ENCODE assay signal across 19 cellular contexts in the genomic region with DNA sequence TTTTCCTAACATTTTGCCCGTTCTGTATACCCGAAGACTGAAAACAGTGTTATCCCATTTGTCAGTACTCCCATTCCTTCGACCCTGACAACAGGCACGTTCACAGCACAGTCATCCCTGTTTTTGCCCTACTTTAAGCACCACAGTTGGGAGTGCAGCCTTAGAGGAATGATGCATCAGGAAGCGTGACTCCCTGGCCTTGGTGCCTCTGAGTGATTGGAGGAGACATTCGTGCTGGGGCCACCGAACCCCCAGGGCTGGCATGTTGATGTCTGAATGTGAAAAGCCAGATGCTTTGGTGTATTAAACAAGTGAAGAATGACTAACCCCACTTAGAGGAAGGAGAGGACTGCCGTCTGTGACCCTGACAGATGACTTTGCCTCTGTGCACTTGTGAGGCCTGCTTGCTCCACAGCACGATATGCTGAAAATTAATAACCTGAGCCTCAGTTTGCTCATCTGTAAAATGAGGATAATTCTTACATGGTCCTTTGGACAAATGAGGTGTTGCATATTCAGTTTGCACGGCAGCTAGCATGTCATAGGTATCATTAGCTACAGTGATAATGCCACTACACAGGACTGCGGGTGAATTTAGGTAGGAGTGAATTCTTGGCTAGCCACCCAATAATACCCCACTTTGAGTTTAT. TPM values are rescaled to one million over a fixed set of nuclear protein-coding genes. Genes with fewer than 3 reads are reported as not detected.
DNase-seq lines count a peak whose midpoint lies in the region; ATAC-seq and TF ChIP-seq lines count a peak whose summit lies in the region.
"Had no signal": no experiment of that assay in that cellular context is flagged by ENCODE, and none has a peak within 500 bp of the region (broad histone marks: within the 10 kb centered on the region; RNA-seq: fewer than 3 reads in every experiment).

No MANE protein-coding gene starts in this region.

- no peaks in the 10 kb centered on the region for H3K27me3 ChIP-seq in adrenal gland
- no peaks in the 10 kb centered on the region for H3K27me3 ChIP-seq in CD8-positive, alpha-beta memory T cell (ENCODE audit: insufficient read depth, low read length, poor library complexity, severe bottlenecking)
- H3K27me3 ChIP-seq: neural progenitor cell had no signal

- WGBS in adrenal gland, 4 donors, result 49 to 62% (median 53%) methylated on average over 11 of the region's 11 CpGs
- 90% methylated on average over 11 of the region's 11 CpGs for WGBS in lower leg skin, 2 donors

- peaks cover 38 to 49% of the 10 kb centered on the region in 2 donors for H3K4me1 ChIP-seq in adrenal gland (replicated peaks in 1 of 2)
- H3K4me1 ChIP-seq in CD8-positive, alpha-beta memory T cell (ENCODE audit: insufficient read depth, low read length), result no peaks in the 10 kb centered on the region

- no peak overlapping the region for H3K4me3 Mint-ChIP-seq in stimulated activated naive B cell treated with anti-CD40 and anti-IgM and Interleukin-4, amounts not matched to agents 10 μg/mL and 1 μg/mL and 100 μg/mL, for 72 hours
- H3K4me3 Mint-ChIP-seq in endothelial cell (ENCODE audit: unreplicated experiment), result no peak overlapping the region
- no peak overlapping the region for H3K4me3 Mint-ChIP-seq in CD8-positive, alpha-beta memory T cell
- H3K4me3 Mint-ChIP-seq: activated naive CD4-positive, alpha-beta T cell treated with anti-CD3 and anti-CD28 coated beads, Interleukin-2, amount 10 ng/mL, durations not matched to agents 7 days and 5 days; CD4-positive, CD25-positive, alpha-beta regulatory T cell; memory B cell; neural progenitor cell had no signal

- DNase-seq in HCEC 1CT (peak; percentile 86), adrenal gland (peak; percentile 82 to 96 (median 93)), fibroblast of peridontal ligament (ENCODE audit: extremely low read depth) (peak; percentile 61), lower leg skin (ENCODE audit: low spot score in 2 of 2) (no peak), endothelial cell (ENCODE audit: low spot score) (no peak)
- no peak for DNase-seq in stimulated activated naive B cell treated with anti-CD40 and anti-IgM and Interleukin-4, amounts not matched to agents 10 μg/mL and 1 μg/mL and 100 μg/mL, for 72 hours
- DNase-seq in CD8-positive, alpha-beta memory T cell, result no peak
- DNase-seq: activated CD8-positive, alpha-beta memory T cell treated with anti-CD3 and anti-CD28 coated beads, Interleukin-2, amount 50 U/mL, for 4 hours; activated naive CD4-positive, alpha-beta T cell treated with anti-CD3 and anti-CD28 coated beads, Interleukin-2, amount 10 ng/mL, durations not matched to agents 7 days and 5 days; CD4-positive, CD25-positive, alpha-beta regulatory T cell; Karpas-422; NCI-H1417 treated with DMSO at 0.1 percent for 48 hours; NCI-H2227 treated with DMSO at 0.1 percent for 48 hours; retina had no signal

- peak overlapping the region; percentile 51 for H3K27ac Mint-ChIP-seq in stimulated activated naive B cell treated with anti-CD40 and anti-IgM and Interleukin-4, amounts not matched to agents 10 μg/mL and 1 μg/mL and 100 μg/mL, for 72 hours
- H3K27ac Mint-ChIP-seq in endothelial cell (ENCODE audit: unreplicated experiment), result no peak overlapping the region
- peak overlapping the region in 1 of 8 donors; percentile 53 for H3K27ac Mint-ChIP-seq in CD8-positive, alpha-beta memory T cell
- H3K27ac Mint-ChIP-seq: activated naive CD4-positive, alpha-beta T cell treated with anti-CD3 and anti-CD28 coated beads, Interleukin-2, amount 10 ng/mL, durations not matched to agents 7 days and 5 days; memory B cell; neural progenitor cell had no signal

- H3K27me3 Mint-ChIP-seq in stimulated activated naive B cell treated with anti-CD40 and anti-IgM and Interleukin-4, amounts not matched to agents 10 μg/mL and 1 μg/mL and 100 μg/mL, for 72 hours, result no peaks in the 10 kb centered on the region
- no peaks in the 10 kb centered on the region for H3K27me3 Mint-ChIP-seq in endothelial cell (ENCODE audit: unreplicated experiment)
- no peaks in the 10 kb centered on the region for H3K27me3 Mint-ChIP-seq in CD8-positive, alpha-beta memory T cell
- H3K27me3 Mint-ChIP-seq: activated naive CD4-positive, alpha-beta T cell treated with anti-CD3 and anti-CD28 coated beads, Interleukin-2, amount 10 ng/mL, durations not matched to agents 7 days and 5 days; CD4-positive, CD25-positive, alpha-beta regulatory T cell; memory B cell had no signal

- no peaks in the 10 kb centered on the region for H3K9me3 ChIP-seq in adrenal gland (replicated peaks in 1 of 3)
- H3K9me3 ChIP-seq in CD8-positive, alpha-beta memory T cell (ENCODE audit: low read length), result no peaks in the 10 kb centered on the region

- H3K27ac ChIP-seq in adrenal gland, result peak overlapping the region in 4 of 5 donors; percentile 72 to 88 (median 80)
- no peak overlapping the region for H3K27ac ChIP-seq in CD8-positive, alpha-beta memory T cell (ENCODE audit: low read depth, low read length)
- H3K27ac ChIP-seq: neural progenitor cell had no signal

- intact Hi-C loops in adrenal gland (cut with DNase I) (no loop called here), lower leg skin (cut with DNase I; ENCODE audit: low total_unique reads) (no loop called here)

- POLR2A ChIA-PET in CD8-positive, alpha-beta memory T cell (lab: Charles Lee), result no interaction called here

- no peaks in the 10 kb centered on the region for H3K9me3 Mint-ChIP-seq in stimulated activated naive B cell treated with anti-CD40 and anti-IgM and Interleukin-4, amounts not matched to agents 10 μg/mL and 1 μg/mL and 100 μg/mL, for 72 hours
- H3K9me3 Mint-ChIP-seq in endothelial cell (ENCODE audit: unreplicated experiment), result no peaks in the 10 kb centered on the region
- no peaks in the 10 kb centered on the region for H3K9me3 Mint-ChIP-seq in CD8-positive, alpha-beta memory T cell
- H3K9me3 Mint-ChIP-seq: activated naive CD4-positive, alpha-beta T cell treated with anti-CD3 and anti-CD28 coated beads, Interleukin-2, amount 10 ng/mL, durations not matched to agents 7 days and 5 days; CD4-positive, CD25-positive, alpha-beta regulatory T cell; memory B cell; neural progenitor cell had no signal

- peaks cover 30 to 61% of the 10 kb centered on the region in 2 donors for H3K4me1 Mint-ChIP-seq in stimulated activated naive B cell treated with anti-CD40 and anti-IgM and Interleukin-4, amounts not matched to agents 10 μg/mL and 1 μg/mL and 100 μg/mL, for 72 hours
- H3K4me1 Mint-ChIP-seq in endothelial cell (ENCODE audit: unreplicated experiment), result no peaks in the 10 kb centered on the region
- H3K4me1 Mint-ChIP-seq in CD8-positive, alpha-beta memory T cell, result peaks cover 27 to 46% (median 43%) of the 10 kb centered on the region in 3 donors
- H3K4me1 Mint-ChIP-seq: activated naive CD4-positive, alpha-beta T cell treated with anti-CD3 and anti-CD28 coated beads, Interleukin-2, amount 10 ng/mL, durations not matched to agents 7 days and 5 days had no signal

- no peak for TF ChIP-seq CTCF in adrenal gland (IDR thresholded peaks at IDR 0.05)
- no peak for TF ChIP-seq CTCF in lower leg skin (IDR thresholded peaks at IDR 0.05)
- no peak for TF ChIP-seq CTCF in endothelial cell (IDR thresholded peaks at IDR 0.05; ENCODE audit: unreplicated experiment)

- CTCF ChIA-PET in CD8-positive, alpha-beta memory T cell (lab: Charles Lee), result no interaction called here

- H3K4me3 ChIP-seq in adrenal gland (no peak overlapping the region), lower leg skin (ENCODE audit: low read depth, poor library complexity, severe bottlenecking) (no peak overlapping the region)
- no peak overlapping the region for H3K4me3 ChIP-seq in CD8-positive, alpha-beta memory T cell (ENCODE audit: low read length)
- H3K4me3 ChIP-seq: GM12878, neural progenitor cell had no signal

- ATAC-seq in stimulated activated naive B cell treated with anti-CD40 and anti-IgM and Interleukin-4, amounts not matched to agents 10 μg/mL and 1 μg/mL and 100 μg/mL, for 72 hours (replicated peaks), result no peak
- no peak for ATAC-seq in HG03135 (IDR thresholded peaks at IDR 0.05; ENCODE audit: unreplicated experiment)
- ATAC-seq: activated CD4-positive, CD25-positive, alpha-beta regulatory T cell treated with anti-CD3 and anti-CD28 coated beads, Interleukin-2, amount 50 U/mL, for 24 hours; GM12878 had no signal

- peaks cover 23 to 38% of the 10 kb centered on the region in 2 donors for H3K36me3 Mint-ChIP-seq in stimulated activated naive B cell treated with anti-CD40 and anti-IgM and Interleukin-4, amounts not matched to agents 10 μg/mL and 1 μg/mL and 100 μg/mL, for 72 hours
- H3K36me3 Mint-ChIP-seq in endothelial cell (ENCODE audit: low read depth, unreplicated experiment), result no peaks in the 10 kb centered on the region
- H3K36me3 Mint-ChIP-seq in CD8-positive, alpha-beta memory T cell, result peaks cover 0 to 28% (median 4%) of the 10 kb centered on the region in 3 donors

- no peaks in the 10 kb centered on the region for H3K36me3 ChIP-seq in adrenal gland (replicated peaks in 1 of 2)
- H3K36me3 ChIP-seq in CD8-positive, alpha-beta memory T cell (ENCODE audit: insufficient read depth, low read length), result no peaks in the 10 kb centered on the region
- H3K36me3 ChIP-seq: neural progenitor cell had no signal

- peak in 1 of 2 donors; percentile 58 for TF ChIP-seq POLR2A in adrenal gland (IDR thresholded peaks at IDR 0.05)
- no peak for TF ChIP-seq POLR2A in lower leg skin (IDR thresholded peaks at IDR 0.05)

RNA-seq across cellular contexts. Expression of gene STK35, which starts 36.0 kb away (rescaled TPM):
- 10 to 100 TPM; 18.4 to 32.8 (median 23.8) TPM for total RNA-seq in adrenal gland
- 10 to 100 TPM in 1 of 3 donors, 1 to 10 TPM in 2; 7.2 to 16.8 (median 7.3) TPM for polyA plus RNA-seq in adrenal gland
- 10 to 100 TPM; 16.2 to 28.8 (median 21.5) TPM for total RNA-seq in lower leg skin
- total RNA-seq in endothelial cell (ENCODE audit: unreplicated experiment), result 31.3 TPM
- 10 to 100 TPM; 21.1 to 21.4 TPM for total RNA-seq in CD8-positive, alpha-beta memory T cell
- polyA plus RNA-seq in CD8-positive, alpha-beta memory T cell, result 5.5 TPM

Comparison
In these comparisons a context has a peak if more than half of its experiments do, and no peak if none do; other contexts are left out.
1. DNase-seq: peak in HCEC 1CT (single experiment), adrenal gland (7 of 7) and fibroblast of peridontal ligament (single experiment); none in stimulated activated naive B cell treated with anti-CD40 and anti-IgM and Interleukin-4, amounts not matched to agents 10 μg/mL and 1 μg/mL and 100 μg/mL, for 72 hours (single experiment), lower leg skin (0 of 2), endothelial cell (single experiment) and CD8-positive, alpha-beta memory T cell (0 of 5).